Comparison of ENCODE assay signal across 24 cellular contexts in the genomic region with DNA sequence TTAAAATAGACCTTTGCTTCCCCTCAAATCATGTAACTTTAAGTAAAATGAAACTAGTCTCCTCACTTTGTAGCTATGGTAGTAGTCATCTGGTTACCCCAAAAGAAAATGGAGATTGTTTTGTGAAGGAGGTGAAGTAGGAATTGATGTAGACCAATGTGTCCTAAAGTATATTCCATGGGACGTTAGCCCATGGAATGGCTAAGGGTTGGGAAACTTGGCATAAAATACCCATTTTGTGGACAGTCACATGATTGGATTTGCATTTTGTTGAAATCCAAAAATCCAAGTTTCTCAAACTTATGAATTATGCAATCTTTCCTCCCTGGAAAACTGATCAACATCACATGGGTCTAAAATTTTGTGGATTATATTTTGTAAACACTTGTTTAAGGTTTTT.
"Had no signal": no experiment of that assay in that cellular context is flagged by ENCODE, and none has a peak within 500 bp of the region (broad histone marks: within the 10 kb centered on the region; RNA-seq: fewer than 3 reads in every experiment).

No MANE protein-coding gene starts in this region.

- H3K36me3 ChIP-seq: MG63, SJCRH30 had no signal

- H3K9me3 ChIP-seq: MG63, SJCRH30 had no signal

- FAIRE-seq: HepG2 had no signal

- H3K27me3 ChIP-seq: MG63, SJCRH30 had no signal

- H3K4me3 ChIP-seq: MG63, SJCRH30, SK-N-MC had no signal

- H3K27ac ChIP-seq: RWPE1, SJCRH30 had no signal

- ATAC-seq: HepG2, Panc1 had no signal

- H3K4me1 ChIP-seq: SJCRH30 had no signal

- DNase-seq: IMR-90, Karpas-422, KG1, MG63, NCI-H1092, NCI-H1105 treated with DMSO at 0.1 percent for 48 hours, NCI-H1417 treated with DMSO at 0.1 percent for 48 hours, NCI-H146, NCI-H1694 treated with DMSO at 0.1 percent for 48 hours, NCI-H1930, NCI-H2081 treated with DMSO at 0.1 percent for 48 hours, NCI-H2171, NCI-H226, NCI-H446, NCI-H510A, NCI-H524 treated with DMSO at 0.1 percent for 48 hours, NCI-H69, NCI-H774, SHP77 treated with DMSO at 0.1 percent for 48 hours, SJCRH30 had no signal
